In genomic region chr5:4411664-4412063, GRCh38 we compare ENCODE assay signal across 32 cellular contexts.
"Had no signal": no experiment of that assay in that cellular context is flagged by ENCODE, and none has a peak within 500 bp of the region (broad histone marks: within the 10 kb centered on the region; RNA-seq: fewer than 3 reads in every experiment).

No MANE protein-coding gene starts in this region.

- H3K27me3 ChIP-seq: ascending aorta, body of pancreas, MG63, Peyer's patch, SJCRH30 had no signal

- H3K27ac Mint-ChIP-seq: activated CD4-positive, alpha-beta memory T cell treated with anti-CD3 and anti-CD28 coated beads for 36 hours; activated CD4-positive, alpha-beta T cell treated with anti-CD3 and anti-CD28 coated beads, Interleukin-2, amount 10 ng/mL, durations not matched to agents 7 days and 5 days; activated naive CD4-positive, alpha-beta T cell treated with anti-CD3 and anti-CD28 coated beads, Interleukin-2, amount 50 U/mL, for 72 hours; activated naive CD8-positive, alpha-beta T cell treated with anti-CD3 and anti-CD28 coated beads, Interleukin-2, amount 50 U/mL, for 24 hours; T-helper 2 cell treated with Interferon-gamma antibody and Interleukin-4, amounts not matched to agents 5 μg/mL and 100 μg/mL, for 36 hours had no signal

- H3K27ac ChIP-seq: ascending aorta, body of pancreas, Peyer's patch, RWPE1, SJCRH30 had no signal

- H3K27me3 Mint-ChIP-seq: activated CD4-positive, alpha-beta memory T cell treated with anti-CD3 and anti-CD28 coated beads for 36 hours; activated CD4-positive, alpha-beta T cell treated with anti-CD3 and anti-CD28 coated beads, Interleukin-2, amount 10 ng/mL, durations not matched to agents 7 days and 5 days; activated naive CD8-positive, alpha-beta T cell treated with anti-CD3 and anti-CD28 coated beads, Interleukin-2, amount 50 U/mL, for 24 hours had no signal

- DNase-seq: activated CD4-positive, alpha-beta memory T cell treated with anti-CD3 and anti-CD28 coated beads for 36 hours; activated CD4-positive, alpha-beta T cell treated with anti-CD3 and anti-CD28 coated beads, Interleukin-2, amount 10 ng/mL, durations not matched to agents 7 days and 5 days; activated CD4-positive, CD25-positive, alpha-beta regulatory T cell; activated CD8-positive, alpha-beta memory T cell treated with anti-CD3 and anti-CD28 coated beads for 24 hours; activated effector memory CD4-positive, alpha-beta T cell treated with anti-CD3 and anti-CD28 coated beads, Interleukin-2, amount 50 U/mL, for 16 hours; activated naive CD4-positive, alpha-beta T cell treated with Interleukin-2 at 50 U/mL for 16 hours; activated naive CD8-positive, alpha-beta T cell treated with anti-CD3 and anti-CD28 coated beads, Interleukin-2, amount 50 U/mL, for 24 hours; activated T-cell treated with anti-CD3 and anti-CD28 coated beads, Interleukin-2, amount 50 U/mL, for 4 hours; amniotic stem cell; body of pancreas; central memory CD4-positive, alpha-beta T cell; MG63; MV-4-11; NCI-H1092 treated with DMSO at 0.1 percent for 48 hours; NCI-H1417 treated with DMSO at 0.1 percent for 48 hours; NCI-H1694; NCI-H2029; NCI-H345; NCI-H510A; NCI-H526 treated with DMSO at 0.1 percent for 48 hours; NCI-H82; NK-92 treated with Interleukin-12 subunit alpha and Interleukin-12 subunit beta, amount 100 ng/mL, for 24 hours; Peyer's patch; Right ventricle myocardium superior; SJCRH30; SW 1271 had no signal

- H3K4me1 Mint-ChIP-seq: activated CD4-positive, alpha-beta T cell treated with anti-CD3 and anti-CD28 coated beads, Interleukin-2, amount 10 ng/mL, durations not matched to agents 7 days and 5 days; activated naive CD8-positive, alpha-beta T cell treated with anti-CD3 and anti-CD28 coated beads, Interleukin-2, amount 50 U/mL, for 24 hours had no signal

- H3K4me1 ChIP-seq: ascending aorta, body of pancreas, Peyer's patch, SJCRH30 had no signal

- H3K4me3 ChIP-seq: ascending aorta, body of pancreas, MG63, Peyer's patch, SJCRH30 had no signal

- H3K36me3 Mint-ChIP-seq: activated CD4-positive, alpha-beta memory T cell treated with anti-CD3 and anti-CD28 coated beads for 36 hours had no signal

- FAIRE-seq: bronchial epithelial cell had no signal

- ATAC-seq: activated naive CD4-positive, alpha-beta T cell treated with anti-CD3 and anti-CD28 coated beads, Interleukin-2, amount 50 U/mL, for 72 hours; activated naive CD8-positive, alpha-beta T cell treated with anti-CD3 and anti-CD28 coated beads, Interleukin-2, amount 50 U/mL, for 24 hours; activated T-cell treated with anti-CD3 and anti-CD28 coated beads, Interleukin-2, amount 50 U/mL, for 4 hours; body of pancreas; SK-N-SH treated with all-trans-retinoic acid at 6 μM for 48 hours had no signal

- H3K36me3 ChIP-seq: ascending aorta, MG63, Peyer's patch, SJCRH30 had no signal

- H3K4me3 Mint-ChIP-seq: activated CD4-positive, alpha-beta memory T cell treated with anti-CD3 and anti-CD28 coated beads for 36 hours; activated CD4-positive, alpha-beta T cell treated with anti-CD3 and anti-CD28 coated beads, Interleukin-2, amount 10 ng/mL, durations not matched to agents 7 days and 5 days; activated naive CD8-positive, alpha-beta T cell treated with anti-CD3 and anti-CD28 coated beads, Interleukin-2, amount 50 U/mL, for 24 hours; activated T-cell treated with anti-CD3 and anti-CD28 coated beads, Interleukin-2, amount 50 U/mL, for 4 hours; T-helper 2 cell treated with Interferon-gamma antibody and Interleukin-4, amounts not matched to agents 5 μg/mL and 100 μg/mL, for 36 hours had no signal

- H3K9me3 ChIP-seq: ascending aorta, body of pancreas, MG63, Peyer's patch, SJCRH30 had no signal
